ENCODE assay signal across 8 cellular contexts in the genomic region with DNA sequence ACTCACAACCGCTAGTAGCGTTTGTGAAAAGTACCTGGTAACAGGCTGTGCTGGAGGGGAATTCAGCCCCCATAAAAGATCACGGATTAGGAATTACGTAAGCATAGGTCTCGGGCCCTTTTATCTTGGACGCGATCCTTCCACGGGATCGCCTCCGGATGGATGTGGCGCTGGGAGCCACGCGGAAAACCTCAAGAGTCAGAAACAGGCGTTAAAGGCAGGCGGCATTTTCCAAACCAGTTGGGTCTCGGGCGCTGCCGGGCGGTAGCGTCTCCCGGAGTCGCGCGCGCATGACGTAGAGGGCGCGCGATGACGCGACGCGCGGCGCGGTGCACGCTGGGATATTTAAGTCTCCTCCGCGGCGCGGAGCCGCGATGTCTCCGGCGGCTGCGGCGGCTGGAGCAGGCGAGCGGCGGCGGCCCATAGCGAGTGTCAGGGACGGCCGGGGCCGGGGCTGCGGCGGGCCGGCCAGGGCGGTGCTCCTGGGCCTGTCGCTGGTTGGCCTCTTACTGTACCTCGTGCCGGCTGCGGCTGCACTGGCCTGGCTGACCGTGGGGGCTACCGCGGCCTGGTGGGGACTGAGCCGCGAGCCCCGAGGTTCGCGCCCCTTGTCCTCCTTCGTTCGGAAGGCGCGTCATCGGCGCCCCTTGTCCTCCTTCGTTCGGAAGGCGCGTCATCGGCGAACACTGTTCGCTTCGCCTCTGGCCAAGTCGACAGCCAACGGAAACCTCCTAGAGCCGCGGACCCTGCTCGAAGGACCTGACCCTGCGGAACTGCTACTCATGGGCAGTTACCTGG. TPM values are rescaled to one million over a fixed set of nuclear protein-coding genes. Genes with fewer than 3 reads are reported as not detected.
A peak's percentile ranks its signal among the peaks of the same experiment; 100 is the strongest.
DNase-seq lines count a peak whose midpoint lies in the region; ATAC-seq and TF ChIP-seq lines count a peak whose summit lies in the region.

A gene (plus strand): TSS at position 348 of the 798 bp plus-strand sequence. CDS start 27 bp downstream, at position 375.

- H3K4me1 Mint-ChIP-seq in activated B cell treated with CpG ODN at 0.5 μM for 24 hours, result peaks cover 31% of the 10 kb centered on the region

- peak within 1 kb of the TSS; percentile 98 for H3K27ac Mint-ChIP-seq in activated B cell treated with CpG ODN at 0.5 μM for 24 hours

- intact Hi-C loops in activated B cell treated with CpG ODN at 0.5 μM for 24 hours (cut with micrococcal nuclease), result loop anchor here (2.0 to 5.0 kb wide), 2 partner anchors 96 to 527 kb away; a partner anchor contains a TSS

- TF ChIP-seq CTCF in AG04450 (IDR thresholded peaks at IDR 0.05; ENCODE audit: low read depth, low read length) (no peak), activated B cell treated with CpG ODN at 0.5 μM for 24 hours (IDR thresholded peaks at IDR 0.05) (no peak), cardiac fibroblast (IDR thresholded peaks at IDR 0.05; ENCODE audit: low read depth, low read length) (no peak)

- POLR2A ChIA-PET in AG04450 (lab: Yijun Ruan, JAX) (no interaction called here), activated B cell treated with CpG ODN at 0.5 μM for 24 hours (lab: Charles Lee) (interaction anchor here (0.6 kb wide), 1 partner anchor 441 kb away, joined by 5 read pairs; no protein-coding TSS in a partner anchor)

- peak within 1 kb of the TSS; percentile 100 for H3K4me3 Mint-ChIP-seq in activated B cell treated with CpG ODN at 0.5 μM for 24 hours

- DNase-seq in AG04450 (ENCODE audit: low read depth, low spot score), result peak; percentile 55
- DNase-seq in NCI-H2227 treated with DMSO at 0.1 percent for 48 hours (lab: John Stamatoyannopoulos, UW), result peak; percentile 84
- peak; percentile 89 for DNase-seq in activated B cell treated with CpG ODN at 0.5 μM for 24 hours
- DNase-seq in cardiac fibroblast (ENCODE audit: low read depth in 2 of 2), result peak; percentile 88 to 89
- DNase-seq in islet precursor cell, result peak; percentile 88
- peak; percentile 79 for DNase-seq in stimulated activated CD4-positive, alpha-beta T cell treated with anti-CD3 and anti-CD28 coated beads, Interleukin-12 subunit alpha, Interleukin-12 subunit beta, amount 100 ng/mL, for 4 hours

- peaks cover 53% of the 10 kb centered on the region for H3K36me3 Mint-ChIP-seq in activated B cell treated with CpG ODN at 0.5 μM for 24 hours (ENCODE audit: low read depth)

- ATAC-seq in GM18870 (IDR thresholded peaks at IDR 0.05; ENCODE audit: unreplicated experiment) (peak; percentile 58), HG03108 (IDR thresholded peaks at IDR 0.05; ENCODE audit: unreplicated experiment) (peak; percentile 83), activated B cell treated with CpG ODN at 0.5 μM for 24 hours (ENCODE audit: low read depth) (peak; percentile 92)

- no peaks in the 10 kb centered on the region for H3K27me3 Mint-ChIP-seq in activated B cell treated with CpG ODN at 0.5 μM for 24 hours

- H3K4me3 ChIP-seq in AG04450 (ENCODE audit: low read depth, low read length) (peak within 1 kb of the TSS; percentile 82), cardiac fibroblast (replicated peaks in 1 of 2; ENCODE audit: low read depth in 2 of 2, low read length in 2 of 2) (peak within 1 kb of the TSS; percentile 69 to 75)

- H3K9me3 ChIP-seq in AG04450 (ENCODE audit: control insufficient read depth, insufficient read depth, low read length), result no peaks in the 10 kb centered on the region

- no peaks in the 10 kb centered on the region for H3K9me3 Mint-ChIP-seq in activated B cell treated with CpG ODN at 0.5 μM for 24 hours

- H3K27ac ChIP-seq in AG04450 (ENCODE audit: low read depth, low read length), result peak within 1 kb of the TSS; percentile 92

- CTCF ChIA-PET in AG04450 (lab: Charles Lee) (interaction anchor here (2.8 kb wide), 1 partner anchor 9 kb away, joined by 11 read pairs; no protein-coding TSS in a partner anchor), activated B cell treated with CpG ODN at 0.5 μM for 24 hours (lab: Charles Lee) (no interaction called here)

- H3K27me3 ChIP-seq in AG04450 (ENCODE audit: control insufficient read depth, insufficient read depth, low read length), result no peaks in the 10 kb centered on the region

RNA-seq across cellular contexts. Expression of the gene that starts here (rescaled TPM):
- 3.5 and 4.9 TPM in 2 replicates for polyA plus RNA-seq in AG04450 (2011; rRNA removed)
- 8.1 and 8.7 TPM in 2 replicates for polyA minus RNA-seq in AG04450 (2011; rRNA and poly(A)+ RNA removed)
- total RNA-seq in activated B cell treated with CpG ODN at 0.5 μM for 24 hours, result 42.6 and 46.7 TPM in 2 replicates

Comparison
In these comparisons a context has a peak if more than half of its experiments do, and no peak if none do; other contexts are left out.
1. Peak in every context shown above with its lines: DNase-seq, ATAC-seq, H3K4me3 ChIP-seq and H3K27ac ChIP-seq.